ENCODE assay signal across 12 cellular contexts in the genomic region with DNA sequence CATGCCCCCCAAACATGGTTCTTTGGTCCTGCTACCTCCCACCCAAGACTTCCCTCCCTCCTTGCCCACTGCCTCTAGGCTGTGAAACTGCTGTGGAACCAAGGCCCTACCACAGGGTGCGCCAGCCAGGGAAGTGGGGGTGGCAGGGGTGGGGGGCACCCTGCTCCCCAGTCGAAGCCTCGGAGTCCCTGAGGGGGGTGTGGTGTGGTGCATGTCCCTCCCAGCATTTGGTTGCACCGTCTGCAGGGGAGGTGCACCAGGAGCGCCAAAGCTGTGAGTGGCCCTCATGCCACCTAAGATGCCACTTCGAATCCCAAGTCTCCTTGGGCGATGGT. TPM values are rescaled to one million over a fixed set of nuclear protein-coding genes. Genes with fewer than 3 reads are reported as not detected.
DNase-seq lines count a peak whose midpoint lies in the region; ATAC-seq, FAIRE-seq and TF ChIP-seq lines count a peak whose summit lies in the region.
"Had no signal": no experiment of that assay in that cellular context is flagged by ENCODE, and none has a peak within 500 bp of the region (broad histone marks: within the 10 kb centered on the region; RNA-seq: fewer than 3 reads in every experiment).

No MANE protein-coding gene starts in this region.

- no peak for DNase-seq in Jurkat, Clone E6-1 (ENCODE audit: low read depth, low spot score)
- DNase-seq in caudate nucleus (lab: John Stamatoyannopoulos, UW) (no peak), sigmoid colon (no peak), NCI-H1436 treated with DMSO at 0.1 percent for 48 hours (lab: John Stamatoyannopoulos, UW) (no peak), H54 (ENCODE audit: insufficient read length, low spot score) (no peak)
- DNase-seq: NCI-H524 had no signal

- no peaks in the 10 kb centered on the region for H3K9me3 ChIP-seq in sigmoid colon
- H3K9me3 ChIP-seq: mucosa of descending colon had no signal

- TF ChIP-seq EP300 in sigmoid colon (IDR thresholded peaks at IDR 0.05) = no peak

- WGBS in sigmoid colon, 2 donors = 45 to 59% methylated on average over 7 of the region's 7 CpGs

- ATAC-seq in HG03139 (IDR thresholded peaks at IDR 0.05; ENCODE audit: unreplicated experiment) = no peak

- intact Hi-C loops in sigmoid colon (cut with DNase I) = no loop called here

- TF ChIP-seq POLR2A in sigmoid colon (IDR thresholded peaks at IDR 0.05) (no peak), H54 (IDR thresholded peaks at IDR 0.05; ENCODE audit: low read depth, low read length) (no peak)

- FAIRE-seq in H54 (lab: Jason Lieb, UNC) = no peak
- FAIRE-seq: colon had no signal

- peak overlapping the region; percentile 92; the same call in 1 of the 2 replicates for H3K4me3 ChIP-seq in GM08714 (ENCODE audit: low read length)
- H3K4me3 ChIP-seq in Jurkat, Clone E6-1 (ENCODE audit: low read length) = peak overlapping the region; percentile 77
- H3K4me3 ChIP-seq in sigmoid colon = peak overlapping the region in 3 of 4 donors; percentile 2 to 85 (median 77)
- H3K4me3 ChIP-seq: mucosa of descending colon had no signal

- H3K27me3 ChIP-seq in sigmoid colon = peaks cover 0 to 2% (median 0%) of the 10 kb centered on the region in 3 donors

- H3K4me1 ChIP-seq in sigmoid colon = peaks cover 0 to 16% (median 15%) of the 10 kb centered on the region in 4 donors

- H3K27ac ChIP-seq in caudate nucleus (ENCODE audit: low read depth, low read length) (peak overlapping the region; percentile 36), sigmoid colon (no peak overlapping the region)
- H3K27ac ChIP-seq: KMS-11 had no signal

- H3K36me3 ChIP-seq in sigmoid colon = peaks cover 0 to 15% (median 6%) of the 10 kb centered on the region in 4 donors

- TF ChIP-seq CTCF in sigmoid colon (IDR thresholded peaks at IDR 0.05) = no peak

RNA-seq across cellular contexts. Expression of gene RGS19, which starts 1.8 kb away (rescaled TPM):
- 35.4 TPM for polyA plus RNA-seq in Jurkat, Clone E6-1 (2012; ENCODE audit: insufficient read depth, insufficient read length)
- 10 to 100 TPM in 2 of 4 donors, 1 to 10 TPM in 2; 7.5 to 12.3 (median 10.5) TPM for total RNA-seq in sigmoid colon
- polyA plus RNA-seq in sigmoid colon = 10 to 100 TPM; 11.1 to 22.0 (median 12.6) TPM

RNA-seq across cellular contexts. Expression of gene OPRL1, which starts 2.4 kb away (rescaled TPM):
- polyA plus RNA-seq in Jurkat, Clone E6-1 (2012; ENCODE audit: insufficient read depth, insufficient read length) = 5.0 TPM
- 1 to 10 TPM in 1 of 4 donors, under 1 TPM in 3; 0.71 to 2.2 (median 0.89) TPM for total RNA-seq in sigmoid colon
- 1 to 10 TPM in 1 of 3 donors, under 1 TPM in 1, not detected in 1; under 0.01 to 1.0 TPM for polyA plus RNA-seq in sigmoid colon

RNA-seq across cellular contexts. Expression of gene LKAAEAR1, which starts 6.7 kb away (rescaled TPM):
- 1.2 TPM for polyA plus RNA-seq in Jurkat, Clone E6-1 (2012; ENCODE audit: insufficient read depth, insufficient read length)
- total RNA-seq in sigmoid colon = 1 to 10 TPM in 1 of 4 donors, not detected in 3; 1.5 TPM
- under 1 TPM in 1 of 3 donors, not detected in 2; 0.19 TPM for polyA plus RNA-seq in sigmoid colon
- total RNA-seq: GM23338, mucosa of descending colon had no signal

RNA-seq across cellular contexts. Expression of gene TCEA2, which starts 14.5 kb away (rescaled TPM):
- 42.6 TPM for polyA plus RNA-seq in Jurkat, Clone E6-1 (2012; ENCODE audit: insufficient read depth, insufficient read length)
- 10 to 100 TPM; 41.7 to 50.5 (median 42.2) TPM for total RNA-seq in sigmoid colon
- polyA plus RNA-seq in sigmoid colon = 10 to 100 TPM in 2 of 3 donors, 1 to 10 TPM in 1; 2.1 to 14.0 (median 11.4) TPM

RNA-seq across cellular contexts. Expression of gene SOX18, which starts 28.1 kb away (rescaled TPM):
- not detected for polyA plus RNA-seq in Jurkat, Clone E6-1 (2012; ENCODE audit: insufficient read depth, insufficient read length)
- total RNA-seq in sigmoid colon = 1 to 10 TPM; 1.8 to 5.5 (median 3.8) TPM
- 10 to 100 TPM in 1 of 3 donors, 1 to 10 TPM in 1, under 1 TPM in 1; 0.69 to 11.9 (median 3.0) TPM for polyA plus RNA-seq in sigmoid colon
- polyA plus RNA-seq: GM23338 had no signal
